ENCODE assay signal across 9 cellular contexts in genomic region chr20:42530855-42531674, GRCh38.
DNase-seq lines count a peak whose midpoint lies in the region; ATAC-seq, FAIRE-seq and TF ChIP-seq lines count a peak whose summit lies in the region.
"Had no signal": no experiment of that assay in that cellular context is flagged by ENCODE, and none has a peak within 500 bp of the region (broad histone marks: within the 10 kb centered on the region; RNA-seq: fewer than 3 reads in every experiment).

No MANE protein-coding gene starts in this region.

- H3K27ac Mint-ChIP-seq in Calu3 (ENCODE audit: unreplicated experiment) = no peak overlapping the region

- no peaks in the 10 kb centered on the region for H3K36me3 Mint-ChIP-seq in Calu3 (ENCODE audit: insufficient read depth, unreplicated experiment)

- CTCF ChIA-PET in Calu3 (lab: Charles Lee) (interaction anchor here (0.5 to 0.7 kb wide), 2 partner anchors 657 to 1111 kb away, joined by 3 read pairs; no protein-coding TSS in a partner anchor), Panc1 (lab: Charles Lee) (no interaction called here)

- DNase-seq in Calu3 = peak; percentile 34
- DNase-seq in Panc1 (ENCODE audit: low read depth, low spot score) = peak; percentile 25
- no peak for DNase-seq in right atrium auricular region (ENCODE audit: low spot score)
- DNase-seq in urothelium cell line (ENCODE audit: low spot score) = peak; percentile 37

- H3K4me3 ChIP-seq in Panc1 (ENCODE audit: low read depth in 2 of 2, low read length in 2 of 2) = no peak overlapping the region
- H3K4me3 ChIP-seq in right atrium auricular region = no peak overlapping the region

- H3K27me3 Mint-ChIP-seq in Calu3 (ENCODE audit: unreplicated experiment) = peaks cover 19% of the 10 kb centered on the region

- peaks cover 2% of the 10 kb centered on the region; the same call in 1 of the 2 replicates for H3K27me3 ChIP-seq in Panc1 (ENCODE audit: control insufficient read depth, insufficient read depth, low read length)
- H3K27me3 ChIP-seq in right atrium auricular region = no peaks in the 10 kb centered on the region

- H3K4me1 ChIP-seq in Panc1 (ENCODE audit: control insufficient read depth, insufficient read depth, low read length) = no peaks in the 10 kb centered on the region
- peaks cover 0 to 5% of the 10 kb centered on the region in 2 donors for H3K4me1 ChIP-seq in right atrium auricular region

- H3K9me3 ChIP-seq in Panc1 (ENCODE audit: control insufficient read depth, insufficient read depth, low read depth, low read length) (no peaks in the 10 kb centered on the region), right atrium auricular region (no peaks in the 10 kb centered on the region)

- in situ Hi-C loops in Panc1 (cut with HindIII; ENCODE audit: low pct_unique_long_range_greater_than_20kb, low sequenced_read_pairs) = no loop called here

- TF ChIP-seq CTCF in Calu3 (IDR thresholded peaks at IDR 0.05; ENCODE audit: unreplicated experiment) (peak; percentile 81), Panc1 (IDR thresholded peaks at IDR 0.05) (peak; percentile 74), right atrium auricular region (IDR thresholded peaks at IDR 0.05) (peak; percentile 52 to 76)

- no TSS peak for BruUV-seq in Calu3 (replicated peaks; lab: Mats Ljungman, UMichigan)
- no TSS peak for BruUV-seq in Panc1 (replicated peaks; lab: Mats Ljungman, UMichigan)

- H3K4me3 Mint-ChIP-seq in Calu3 (ENCODE audit: low read depth, unreplicated experiment) = no peak overlapping the region

- H3K9me3 Mint-ChIP-seq in Calu3 (ENCODE audit: low read depth, unreplicated experiment) = peaks cover 3% of the 10 kb centered on the region

- intact Hi-C loops in Calu3 (cut with micrococcal nuclease; ENCODE audit: unreplicated experiment) (loop anchor here (10.0 kb wide), 1 partner anchor 654 kb away; the partner anchor contains the start of gene PTPRT), Panc1 (cut with micrococcal nuclease; ENCODE audit: unreplicated experiment) (loop anchor here (5.0 kb wide), 2 partner anchors 574 to 656 kb away; partner anchors contain the start of gene PTPRT)

- no peaks in the 10 kb centered on the region for H3K36me3 ChIP-seq in Panc1 (ENCODE audit: control insufficient read depth, insufficient read depth, low read length)
- no peaks in the 10 kb centered on the region for H3K36me3 ChIP-seq in right atrium auricular region

- FAIRE-seq in urothelium cell line (lab: Jason Lieb, UNC) = no peak
- FAIRE-seq: endothelial cell of umbilical vein had no signal

- ATAC-seq in HG02885 (IDR thresholded peaks at IDR 0.05; ENCODE audit: poor library complexity, unreplicated experiment) (peak; percentile 38), Panc1 (no peak), GM19351 (IDR thresholded peaks at IDR 0.05; ENCODE audit: unreplicated experiment) (no peak), HG02840 (IDR thresholded peaks at IDR 0.05; ENCODE audit: low FRiP score, unreplicated experiment) (no peak)
- ATAC-seq in activated CD4-positive, CD25-positive, alpha-beta regulatory T cell treated with anti-CD3 and anti-CD28 coated beads, Interleukin-2, amount 50 U/mL, for 24 hours = no peak

- POLR2A ChIA-PET in Panc1 (lab: Charles Lee) = no interaction called here

- H3K27ac ChIP-seq in Panc1 (ENCODE audit: low read length) = no peak overlapping the region
- no peak overlapping the region for H3K27ac ChIP-seq in right atrium auricular region

- H3K4me1 Mint-ChIP-seq in Calu3 (ENCODE audit: low read depth, unreplicated experiment) = no peaks in the 10 kb centered on the region
